In the genomic region with DNA sequence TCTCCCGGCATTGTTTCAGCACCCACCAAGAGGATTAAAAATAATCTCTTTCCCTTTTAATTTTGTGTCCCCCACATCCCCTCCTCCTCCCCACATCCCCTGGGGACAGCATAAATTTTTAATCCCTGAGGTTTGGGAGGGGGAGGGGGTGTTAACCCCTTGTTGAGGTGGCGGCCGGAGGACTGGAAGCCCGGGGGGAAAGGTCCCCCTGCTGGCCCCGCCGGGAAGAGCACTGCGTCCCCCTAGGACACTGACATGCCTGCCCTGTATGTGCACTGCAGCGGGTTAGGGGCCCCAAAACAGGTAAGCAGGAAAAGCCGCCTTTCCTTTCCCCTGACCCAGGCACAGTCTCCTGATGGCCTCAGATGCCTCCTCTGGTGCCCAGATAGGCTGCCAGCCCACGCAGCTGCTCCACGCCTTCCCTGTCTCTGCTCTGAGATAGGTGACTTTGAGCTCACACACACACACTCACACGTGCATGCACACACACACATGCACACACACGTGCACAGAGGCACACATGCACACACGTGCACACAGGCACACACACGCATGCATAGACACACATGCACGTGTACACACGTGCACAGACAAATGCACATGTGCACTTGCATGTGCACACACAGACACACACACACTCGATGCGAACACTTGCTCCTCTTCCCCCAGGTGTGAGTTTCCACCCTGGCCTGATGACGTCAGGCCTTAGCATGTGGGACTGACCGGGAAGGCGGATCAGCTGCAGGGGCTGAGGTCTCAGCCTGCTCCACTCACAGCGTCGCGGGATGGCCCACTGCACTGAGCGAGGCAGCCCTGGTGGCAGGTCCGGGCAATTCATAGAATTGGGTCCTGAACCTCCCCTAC, we compare ENCODE assay signal across 8 cellular contexts. TPM values are rescaled to one million over a fixed set of nuclear protein-coding genes. Genes with fewer than 3 reads are reported as not detected.
DNase-seq lines count a peak whose midpoint lies in the region; ATAC-seq and TF ChIP-seq lines count a peak whose summit lies in the region.

No MANE protein-coding gene starts in this region.

- peaks cover 21% of the 10 kb centered on the region for H3K4me1 Mint-ChIP-seq in nephron progenitor cell

- ATAC-seq in HG02973 (IDR thresholded peaks at IDR 0.05; ENCODE audit: unreplicated experiment) (peak; percentile 70), esophagus mucosa (no peak), gastroesophageal sphincter (no peak)

- no peak for TF ChIP-seq EP300 in gastroesophageal sphincter (IDR thresholded peaks at IDR 0.05)

- intact Hi-C loops in thyroid gland (cut with DNase I): no loop called here

- H3K9me3 Mint-ChIP-seq in nephron progenitor cell: peaks cover 12% of the 10 kb centered on the region

- H3K4me1 ChIP-seq in SJCRH30 (no peaks in the 10 kb centered on the region), thyroid gland (peaks cover 5 to 18% of the 10 kb centered on the region in 2 donors), gastroesophageal sphincter (peaks cover 0 to 20% (median 10%) of the 10 kb centered on the region in 3 donors)

- H3K36me3 ChIP-seq in SJCRH30 (no peaks in the 10 kb centered on the region), thyroid gland (no peaks in the 10 kb centered on the region), gastroesophageal sphincter (no peaks in the 10 kb centered on the region)

- H3K27me3 Mint-ChIP-seq in nephron progenitor cell (ENCODE audit: low read depth, poor library complexity): peaks cover 92% of the 10 kb centered on the region

- peak; percentile 13 for DNase-seq in EH (ENCODE audit: low read depth)
- DNase-seq in SJCRH30: peak; percentile 43 to 66
- DNase-seq in ecto neural progenitor cell (ENCODE audit: low spot score): peak; percentile 85
- peak; percentile 75 for DNase-seq in nephron progenitor cell
- no peak for DNase-seq in thyroid gland

- H3K4me3 ChIP-seq in SJCRH30 (no peak overlapping the region), thyroid gland (replicated peaks in 1 of 3) (no peak overlapping the region), gastroesophageal sphincter (peak overlapping the region in 1 of 2 donors; percentile 32)

- no peaks in the 10 kb centered on the region for H3K9me3 ChIP-seq in SJCRH30 (replicated peaks)
- no peaks in the 10 kb centered on the region for H3K9me3 ChIP-seq in thyroid gland
- H3K9me3 ChIP-seq in gastroesophageal sphincter: peaks cover 0 to 3% (median 0%) of the 10 kb centered on the region in 3 donors

- 26 to 35% methylated on average over 21 to 22 of the region's 27 CpGs for WGBS in thyroid gland, 2 donors
- WGBS in gastroesophageal sphincter (ENCODE audit: low coverage in 1 of 2), 2 donors: 0% methylated on average over 1 to 5 of the region's 27 CpGs

- H3K27me3 ChIP-seq in SJCRH30: peaks cover 41% of the 10 kb centered on the region
- peaks cover 3% of the 10 kb centered on the region for H3K27me3 ChIP-seq in thyroid gland
- H3K27me3 ChIP-seq in gastroesophageal sphincter: peaks cover 99% of the 10 kb centered on the region

- no peak for TF ChIP-seq POLR2A in thyroid gland (IDR thresholded peaks at IDR 0.05)
- no peak for TF ChIP-seq POLR2A in gastroesophageal sphincter (IDR thresholded peaks at IDR 0.05)

- H3K4me3 Mint-ChIP-seq in nephron progenitor cell: peak overlapping the region; percentile 81

- TF ChIP-seq CTCF in nephron progenitor cell (IDR thresholded peaks at IDR 0.05): peak; percentile 74
- peak in 1 of 6 experiments; percentile 40 for TF ChIP-seq CTCF in thyroid gland (IDR thresholded peaks at IDR 0.05)
- TF ChIP-seq CTCF in gastroesophageal sphincter (IDR thresholded peaks at IDR 0.05): peak in 1 of 4 experiments; percentile 52

- H3K27ac Mint-ChIP-seq in nephron progenitor cell: no peak overlapping the region

- H3K36me3 Mint-ChIP-seq in nephron progenitor cell (ENCODE audit: low read depth): no peaks in the 10 kb centered on the region

- H3K27ac ChIP-seq in SJCRH30 (no peak overlapping the region), thyroid gland (no peak overlapping the region), gastroesophageal sphincter (no peak overlapping the region)

RNA-seq across cellular contexts. Expression of gene CNPY1, which starts 12.3 kb away (rescaled TPM):
- total RNA-seq in SJCRH30 (2014; rRNA removed; shearing (Covaris generic)): not detected in 2 replicates
- not detected for total RNA-seq in thyroid gland
- total RNA-seq in esophagus mucosa: not detected
- not detected for total RNA-seq in gastroesophageal sphincter

Comparison
In these comparisons a context has a peak if more than half of its experiments do, and no peak if none do; other contexts are left out.
1. DNase-seq: peak in EH (single experiment), SJCRH30 (2 of 2), ecto neural progenitor cell (single experiment) and nephron progenitor cell (single experiment); none in thyroid gland (0 of 2).